In the genomic region with DNA sequence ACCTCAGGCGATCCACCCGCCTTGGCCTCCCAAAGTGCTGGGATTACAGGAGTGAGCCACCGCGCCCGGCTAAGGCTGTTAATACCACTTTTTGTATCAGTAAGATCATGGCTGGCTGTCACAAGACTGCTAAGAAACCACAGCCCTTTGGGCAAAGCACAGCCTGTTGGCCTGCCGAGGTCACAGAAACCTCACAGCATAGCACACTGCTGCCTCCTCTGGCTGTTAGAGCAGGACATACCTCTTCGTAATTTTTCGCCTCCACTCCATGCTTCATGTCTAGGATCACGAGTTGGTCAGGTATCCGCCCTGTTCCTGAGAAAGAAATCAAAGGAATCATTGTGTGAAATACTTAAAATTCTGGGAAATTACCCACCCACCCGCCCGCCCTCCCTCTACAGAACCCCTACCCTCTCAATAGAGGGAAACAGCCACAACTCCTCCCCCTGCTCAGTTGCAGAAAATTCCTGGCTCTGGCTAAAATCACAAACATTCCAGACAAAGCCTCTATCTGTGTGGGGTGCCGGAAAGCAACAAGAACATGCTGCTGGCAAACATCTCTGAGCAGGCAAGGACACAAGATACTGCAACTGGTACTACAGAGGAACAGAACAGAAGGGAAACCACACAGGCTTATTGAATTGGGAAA, we compare ENCODE assay signal across 9 cellular contexts. TPM values are rescaled to one million over a fixed set of nuclear protein-coding genes. Genes with fewer than 3 reads are reported as not detected.
DNase-seq lines count a peak whose midpoint lies in the region; TF ChIP-seq lines count a peak whose summit lies in the region.
"Had no signal": no experiment of that assay in that cellular context is flagged by ENCODE, and none has a peak within 500 bp of the region (broad histone marks: within the 10 kb centered on the region; RNA-seq: fewer than 3 reads in every experiment).

No MANE protein-coding gene starts in this region.

- POLR2A ChIA-PET in MCF 10A (lab: Yijun Ruan, JAX), result interaction anchor here (0.8 to 2.1 kb wide), 21 partner anchors 9 to 151 kb away, joined by 3 to 8 read pairs (median 4); partner anchors contain the start of genes FOS, NEK9 and TMED10

- H3K27me3 Mint-ChIP-seq in activated CD4-positive, alpha-beta T cell treated with anti-CD3 and anti-CD28 coated beads, Interleukin-2, amount 10 ng/mL, durations not matched to agents 24 days and 14 days, result no peaks in the 10 kb centered on the region
- no peaks in the 10 kb centered on the region for H3K27me3 Mint-ChIP-seq in MCF 10A (ENCODE audit: insufficient read depth, unreplicated experiment)
- H3K27me3 Mint-ChIP-seq: B cell had no signal

- peak overlapping the region; percentile 59 for H3K27ac ChIP-seq in iPS-20b (ENCODE audit: low read length)

- BruUV-seq in MCF 10A (replicated peaks; lab: Mats Ljungman, UMichigan), result no TSS peak

- no peak overlapping the region for H3K27ac Mint-ChIP-seq in activated CD4-positive, alpha-beta T cell treated with anti-CD3 and anti-CD28 coated beads, Interleukin-2, amount 10 ng/mL, durations not matched to agents 24 days and 14 days
- peak overlapping the region; percentile 91 for H3K27ac Mint-ChIP-seq in MCF 10A (ENCODE audit: low read depth, unreplicated experiment)
- H3K27ac Mint-ChIP-seq: B cell had no signal

- intact Hi-C loops in activated CD4-positive, alpha-beta T cell treated with anti-CD3 and anti-CD28 coated beads, Interleukin-2, amount 10 ng/mL, durations not matched to agents 24 days and 14 days (cut with micrococcal nuclease), result no loop called here
- intact Hi-C loops in MCF 10A (cut with micrococcal nuclease), result loop anchor here (1.0 to 5.0 kb wide), 2 partner anchors 83 to 130 kb away; partner anchors contain the start of gene FOS

- CTCF ChIA-PET in MCF 10A (lab: Yijun Ruan, JAX), result interaction anchor here (0.6 to 1.8 kb wide), 2 partner anchors 75 to 414 kb away, joined by 5 read pairs; no protein-coding TSS in a partner anchor

- no peaks in the 10 kb centered on the region for H3K9me3 Mint-ChIP-seq in activated CD4-positive, alpha-beta T cell treated with anti-CD3 and anti-CD28 coated beads, Interleukin-2, amount 10 ng/mL, durations not matched to agents 24 days and 14 days
- no peaks in the 10 kb centered on the region for H3K9me3 Mint-ChIP-seq in MCF 10A (ENCODE audit: unreplicated experiment)

- no peaks in the 10 kb centered on the region for H3K9me3 ChIP-seq in iPS-20b (ENCODE audit: insufficient read depth, low read depth, low read length)

- H3K4me3 ChIP-seq in iPS-20b (ENCODE audit: low read length) (no peak overlapping the region), retinal pigment epithelial cell (ENCODE audit: low read length) (no peak overlapping the region)

- H3K4me3 Mint-ChIP-seq in activated CD4-positive, alpha-beta T cell treated with anti-CD3 and anti-CD28 coated beads, Interleukin-2, amount 10 ng/mL, durations not matched to agents 24 days and 14 days, result no peak overlapping the region
- peak overlapping the region; percentile 66 for H3K4me3 Mint-ChIP-seq in MCF 10A (ENCODE audit: unreplicated experiment)
- H3K4me3 Mint-ChIP-seq: B cell had no signal

- peak overlapping the region; percentile 66; the same call in 1 of the 2 replicates for H3K9ac ChIP-seq in iPS-20b (ENCODE audit: low read depth, low read length)

- DNase-seq in activated CD4-positive, alpha-beta T cell treated with anti-CD3 and anti-CD28 coated beads, Interleukin-2, amount 10 ng/mL, durations not matched to agents 24 days and 14 days, result peak; percentile 64
- no peak for DNase-seq in activated CD4-positive, alpha-beta T cell treated with anti-CD3 and anti-CD28 coated beads, Interleukin-2, amount 50 U/mL, for 48 hours
- DNase-seq in MCF 10A (ENCODE audit: unreplicated experiment) (peak; percentile 38), retinal pigment epithelial cell (ENCODE audit: low read depth) (peak; percentile 99), HuH-7 (ENCODE audit: low spot score) (no peak), NCI-H1105 (lab: John Stamatoyannopoulos, UW) (no peak), T1000 (lab: John Stamatoyannopoulos, UW) (no peak)

- H3K36me3 ChIP-seq in iPS-20b (ENCODE audit: insufficient read depth, low read depth, low read length), result peaks cover 52% of the 10 kb centered on the region

- peak; percentile 32 for TF ChIP-seq CTCF in MCF 10A (IDR thresholded peaks at IDR 0.05; ENCODE audit: unreplicated experiment)
- TF ChIP-seq CTCF in retinal pigment epithelial cell (conservative IDR thresholded peaks at IDR 0.05; ENCODE audit: low read depth, low read length), result peak; percentile 80

- H3K27me3 ChIP-seq in iPS-20b (ENCODE audit: insufficient read depth, low read length), result no peaks in the 10 kb centered on the region

- peaks cover 34% of the 10 kb centered on the region for H3K4me1 Mint-ChIP-seq in activated CD4-positive, alpha-beta T cell treated with anti-CD3 and anti-CD28 coated beads, Interleukin-2, amount 10 ng/mL, durations not matched to agents 24 days and 14 days
- H3K4me1 Mint-ChIP-seq in MCF 10A (ENCODE audit: insufficient read depth, unreplicated experiment), result peaks cover 60% of the 10 kb centered on the region

- H3K4me1 ChIP-seq in iPS-20b (ENCODE audit: insufficient read depth, low read length), result peaks cover 10% of the 10 kb centered on the region

- H3K36me3 Mint-ChIP-seq in activated CD4-positive, alpha-beta T cell treated with anti-CD3 and anti-CD28 coated beads, Interleukin-2, amount 10 ng/mL, durations not matched to agents 24 days and 14 days (ENCODE audit: low read depth), result peaks cover 46% of the 10 kb centered on the region
- H3K36me3 Mint-ChIP-seq in MCF 10A (ENCODE audit: insufficient read depth, unreplicated experiment), result peaks cover 97% of the 10 kb centered on the region

RNA-seq across cellular contexts. Expression of gene NEK9, which starts 20.7 kb away (rescaled TPM):
- 66.6 and 68.8 TPM in 2 replicates for total RNA-seq in activated CD4-positive, alpha-beta T cell treated with anti-CD3 and anti-CD28 coated beads, Interleukin-2, amount 10 ng/mL, durations not matched to agents 24 days and 14 days
- 112 and 113 TPM in 2 replicates for total RNA-seq in MCF 10A (2022)

RNA-seq across cellular contexts. Expression of gene TMED10, which starts 28.9 kb away (rescaled TPM):
- total RNA-seq in activated CD4-positive, alpha-beta T cell treated with anti-CD3 and anti-CD28 coated beads, Interleukin-2, amount 10 ng/mL, durations not matched to agents 24 days and 14 days, result 192 and 200 TPM in 2 replicates
- 454 and 526 TPM in 2 replicates for total RNA-seq in MCF 10A (2022)

Comparison
In these comparisons a context has a peak if more than half of its experiments do, and no peak if none do; other contexts are left out.
1. DNase-seq: peak in activated CD4-positive, alpha-beta T cell treated with anti-CD3 and anti-CD28 coated beads, Interleukin-2, amount 10 ng/mL, durations not matched to agents 24 days and 14 days (single experiment), MCF 10A (single experiment) and retinal pigment epithelial cell (single experiment); none in activated CD4-positive, alpha-beta T cell treated with anti-CD3 and anti-CD28 coated beads, Interleukin-2, amount 50 U/mL, for 48 hours (0 of 2), HuH-7 (single experiment), NCI-H1105 (single experiment) and T1000 (single experiment).